40 cellular contexts compared by ENCODE assay signal in genomic region chr1:22352896-22353295, GRCh38.
"Had no signal": no experiment of that assay in that cellular context is flagged by ENCODE, and none has a peak within 500 bp of the region (broad histone marks: within the 10 kb centered on the region; RNA-seq: fewer than 3 reads in every experiment).

No MANE protein-coding gene starts in this region.

- H3K36me3 ChIP-seq: adrenal gland, ascending aorta, brain microvascular endothelial cell, breast epithelium, cardiac muscle cell had no signal

- H3K36me3 Mint-ChIP-seq: activated naive CD4-positive, alpha-beta T cell treated with anti-CD3 and anti-CD28 coated beads, Interleukin-2, amount 10 ng/mL, durations not matched to agents 7 days and 5 days; activated naive CD4-positive, alpha-beta T cell treated with anti-CD3 and anti-CD28 coated beads, Interleukin-2, amount 50 U/mL, for 24 hours; activated naive CD4-positive, alpha-beta T cell treated with anti-CD3 and anti-CD28 coated beads, Interleukin-2, amount 50 U/mL, for 72 hours; activated naive CD8-positive, alpha-beta T cell; activated naive CD8-positive, alpha-beta T cell treated with anti-CD3 and anti-CD28 coated beads for 36 hours; activated naive CD8-positive, alpha-beta T cell treated with anti-CD3 and anti-CD28 coated beads, Interleukin-2, amount 10 ng/mL, durations not matched to agents 7 days and 5 days; brain had no signal

- FAIRE-seq: astrocyte, bronchial epithelial cell had no signal

- H3K4me3 Mint-ChIP-seq: activated naive CD4-positive, alpha-beta T cell treated with anti-CD3 and anti-CD28 coated beads for 36 hours; activated naive CD4-positive, alpha-beta T cell treated with anti-CD3 and anti-CD28 coated beads, Interleukin-2, amount 10 ng/mL, durations not matched to agents 7 days and 5 days; activated naive CD4-positive, alpha-beta T cell treated with anti-CD3 and anti-CD28 coated beads, Interleukin-2, amount 50 U/mL, for 24 hours; activated naive CD8-positive, alpha-beta T cell; activated naive CD8-positive, alpha-beta T cell treated with anti-CD3 and anti-CD28 coated beads for 36 hours; activated naive CD8-positive, alpha-beta T cell treated with anti-CD3 and anti-CD28 coated beads, Interleukin-2, amount 10 ng/mL, durations not matched to agents 7 days and 5 days; activated naive CD8-positive, alpha-beta T cell treated with anti-CD3 and anti-CD28 coated beads, Interleukin-2, amount 50 U/mL, for 24 hours; activated T-cell treated with anti-CD3 and anti-CD28 coated beads, Interleukin-2, amount 50 U/mL, for 24 hours; activated T-cell treated with anti-CD3 and anti-CD28 coated beads, Interleukin-2, amount 50 U/mL, for 4 hours; activated T-cell treated with anti-CD3 and anti-CD28 coated beads, Interleukin-2, amount 50 U/mL, for 72 hours; activated T-helper 1 cell treated with anti-CD3 and anti-CD28 coated beads, Interleukin-12 subunit alpha, Interleukin-12 subunit beta, Interleukin-2, Interleukin-4 antibody, amounts not matched to agents 30 ng/mL and 10 ng/mL and 1 ng/mL, durations not matched to agents 14 hours and 24 hours and 36 hours; activated T-helper 17 cell treated with anti-CD3 and anti-CD28 coated beads, Interleukin-2, amount 50 U/mL, for 72 hours; brain; central memory CD8-positive, alpha-beta T cell had no signal

- H3K27ac ChIP-seq: ascending aorta, body of pancreas, brain microvascular endothelial cell, breast epithelium, cardiac muscle cell had no signal

- H3K4me3 ChIP-seq: adrenal gland, ascending aorta, body of pancreas, breast epithelium, cardiac muscle cell had no signal

- H3K9me3 ChIP-seq: adrenal gland, ascending aorta, body of pancreas, breast epithelium had no signal

- ATAC-seq: activated naive CD4-positive, alpha-beta T cell treated with anti-CD3 and anti-CD28 coated beads, Interleukin-2, amount 50 U/mL, for 72 hours; activated naive CD8-positive, alpha-beta T cell treated with anti-CD3 and anti-CD28 coated beads, Interleukin-2, amount 50 U/mL, for 24 hours; activated T-cell treated with anti-CD3 and anti-CD28 coated beads, Interleukin-2, amount 50 U/mL, for 4 hours; activated T-cell treated with anti-CD3 and anti-CD28 coated beads, Interleukin-2, amount 50 U/mL, for 72 hours; activated T-helper 17 cell treated with anti-CD3 and anti-CD28 coated beads, Interleukin-2, amount 50 U/mL, for 72 hours; body of pancreas had no signal

- DNase-seq: activated effector memory CD4-positive, alpha-beta T cell treated with anti-CD3 and anti-CD28 coated beads, Interleukin-2, amount 50 U/mL, for 16 hours; activated effector memory CD4-positive, alpha-beta T cell treated with Interleukin-2 at 50 U/mL for 16 hours; activated gamma-delta T cell; activated gamma-delta T cell treated with Interleukin-2 at 50 U/mL for 16 hours; activated naive CD4-positive, alpha-beta T cell; activated naive CD4-positive, alpha-beta T cell treated with anti-CD3 and anti-CD28 coated beads for 36 hours; activated naive CD4-positive, alpha-beta T cell treated with anti-CD3 and anti-CD28 coated beads, Interleukin-2, amount 10 ng/mL, durations not matched to agents 7 days and 5 days; activated naive CD4-positive, alpha-beta T cell treated with anti-CD3 and anti-CD28 coated beads, Interleukin-2, amount 50 U/mL, for 16 hours; activated naive CD4-positive, alpha-beta T cell treated with Interleukin-2 at 50 U/mL for 16 hours; activated naive CD8-positive, alpha-beta T cell treated with anti-CD3 and anti-CD28 coated beads for 36 hours; activated naive CD8-positive, alpha-beta T cell treated with anti-CD3 and anti-CD28 coated beads, Interleukin-2, amount 10 ng/mL, durations not matched to agents 7 days and 5 days; activated naive CD8-positive, alpha-beta T cell treated with anti-CD3 and anti-CD28 coated beads, Interleukin-2, amount 50 U/mL, for 24 hours; activated T-cell treated with anti-CD3 and anti-CD28 coated beads, Interleukin-2, amount 50 U/mL, for 1 hour; activated T-cell treated with anti-CD3 and anti-CD28 coated beads, Interleukin-2, amount 50 U/mL, for 24 hours; activated T-cell treated with anti-CD3 and anti-CD28 coated beads, Interleukin-2, amount 50 U/mL, for 4 hours; activated T-cell treated with anti-CD3 and anti-CD28 coated beads, Interleukin-2, amount 50 U/mL, for 48 hours; activated T-cell treated with anti-CD3 and anti-CD28 coated beads, Interleukin-2, amount 50 U/mL, for 72 hours; adrenal gland; amniotic stem cell; amygdala; anterior cingulate cortex; aorta; body of pancreas; brain microvascular endothelial cell; caudate nucleus; central memory CD4-positive, alpha-beta T cell; cerebellar nuclear complex had no signal

- H3K4me1 Mint-ChIP-seq: activated naive CD4-positive, alpha-beta T cell treated with anti-CD3 and anti-CD28 coated beads, Interleukin-2, amount 10 ng/mL, durations not matched to agents 7 days and 5 days; activated T-helper 17 cell treated with anti-CD3 and anti-CD28 coated beads, Interleukin-2, amount 50 U/mL, for 72 hours; central memory CD8-positive, alpha-beta T cell had no signal

- H3K9me3 Mint-ChIP-seq: activated naive CD4-positive, alpha-beta T cell treated with anti-CD3 and anti-CD28 coated beads for 36 hours; activated naive CD4-positive, alpha-beta T cell treated with anti-CD3 and anti-CD28 coated beads, Interleukin-2, amount 10 ng/mL, durations not matched to agents 7 days and 5 days; activated naive CD4-positive, alpha-beta T cell treated with anti-CD3 and anti-CD28 coated beads, Interleukin-2, amount 50 U/mL, for 24 hours; activated naive CD4-positive, alpha-beta T cell treated with anti-CD3 and anti-CD28 coated beads, Interleukin-2, amount 50 U/mL, for 72 hours; activated naive CD8-positive, alpha-beta T cell treated with anti-CD3 and anti-CD28 coated beads for 36 hours; activated naive CD8-positive, alpha-beta T cell treated with anti-CD3 and anti-CD28 coated beads, Interleukin-2, amount 10 ng/mL, durations not matched to agents 7 days and 5 days; activated naive CD8-positive, alpha-beta T cell treated with anti-CD3 and anti-CD28 coated beads, Interleukin-2, amount 50 U/mL, for 24 hours; activated T-cell treated with anti-CD3 and anti-CD28 coated beads, Interleukin-2, amount 50 U/mL, for 24 hours; activated T-cell treated with anti-CD3 and anti-CD28 coated beads, Interleukin-2, amount 50 U/mL, for 4 hours; activated T-cell treated with anti-CD3 and anti-CD28 coated beads, Interleukin-2, amount 50 U/mL, for 72 hours; activated T-helper 1 cell treated with anti-CD3 and anti-CD28 coated beads, Interleukin-12 subunit alpha, Interleukin-12 subunit beta, Interleukin-2, Interleukin-4 antibody, amounts not matched to agents 30 ng/mL and 10 ng/mL and 1 ng/mL, durations not matched to agents 14 hours and 24 hours and 36 hours; activated T-helper 17 cell treated with anti-CD3 and anti-CD28 coated beads, Interleukin-2, amount 50 U/mL, for 72 hours; activated T-helper 2 cell treated with anti-CD3 and anti-CD28 coated beads, Interferon-gamma antibody, Interleukin-2, Interleukin-4, amounts not matched to agents 10 μg/mL and 5 μg/mL and 100 μg/mL, durations not matched to agents 14 hours and 24 hours and 36 hours; central memory CD8-positive, alpha-beta T cell had no signal

- H3K4me1 ChIP-seq: ascending aorta, breast epithelium had no signal

- H3K27ac Mint-ChIP-seq: activated naive CD4-positive, alpha-beta T cell treated with anti-CD3 and anti-CD28 coated beads for 36 hours; activated naive CD4-positive, alpha-beta T cell treated with anti-CD3 and anti-CD28 coated beads, Interleukin-2, amount 10 ng/mL, durations not matched to agents 7 days and 5 days; activated naive CD4-positive, alpha-beta T cell treated with anti-CD3 and anti-CD28 coated beads, Interleukin-2, amount 50 U/mL, for 72 hours; activated naive CD8-positive, alpha-beta T cell; activated naive CD8-positive, alpha-beta T cell treated with anti-CD3 and anti-CD28 coated beads for 36 hours; activated naive CD8-positive, alpha-beta T cell treated with anti-CD3 and anti-CD28 coated beads, Interleukin-2, amount 10 ng/mL, durations not matched to agents 7 days and 5 days; activated naive CD8-positive, alpha-beta T cell treated with anti-CD3 and anti-CD28 coated beads, Interleukin-2, amount 50 U/mL, for 24 hours; activated T-cell treated with anti-CD3 and anti-CD28 coated beads, Interleukin-2, amount 50 U/mL, for 24 hours; activated T-cell treated with anti-CD3 and anti-CD28 coated beads, Interleukin-2, amount 50 U/mL, for 72 hours; activated T-helper 1 cell treated with anti-CD3 and anti-CD28 coated beads, Interleukin-12 subunit alpha, Interleukin-12 subunit beta, Interleukin-2, Interleukin-4 antibody, amounts not matched to agents 30 ng/mL and 10 ng/mL and 1 ng/mL, durations not matched to agents 14 hours and 24 hours and 36 hours; activated T-helper 17 cell treated with anti-CD3 and anti-CD28 coated beads, Interleukin-2, amount 50 U/mL, for 72 hours; activated T-helper 2 cell treated with anti-CD3 and anti-CD28 coated beads, Interferon-gamma antibody, Interleukin-2, Interleukin-4, amounts not matched to agents 10 μg/mL and 5 μg/mL and 100 μg/mL, durations not matched to agents 14 hours and 24 hours and 36 hours had no signal
